In the genomic region with DNA sequence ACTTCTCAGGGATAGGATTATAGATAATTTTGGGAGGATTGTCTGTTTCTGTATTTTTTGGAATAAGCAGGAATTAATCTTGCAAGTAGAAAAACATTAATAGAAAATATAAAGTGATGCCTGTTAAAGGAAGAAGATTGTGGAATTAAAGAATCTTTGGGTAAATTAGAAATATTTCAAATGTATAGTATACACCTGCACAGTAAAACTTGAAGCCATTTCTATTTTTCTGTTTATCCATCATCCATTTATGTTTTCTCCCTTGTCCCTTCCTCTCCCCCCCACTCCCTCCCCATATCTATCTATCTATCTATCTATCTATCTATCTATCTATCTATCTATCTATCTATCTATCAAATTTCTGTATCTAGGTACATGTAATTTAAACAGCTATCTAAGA, we compare ENCODE assay signal across 8 cellular contexts.
"Had no signal": no experiment of that assay in that cellular context is flagged by ENCODE, and none has a peak within 500 bp of the region (broad histone marks: within the 10 kb centered on the region; RNA-seq: fewer than 3 reads in every experiment).

No MANE protein-coding gene starts in this region.

- FAIRE-seq: G401.6, GM12878, GM12891, GM12892, GM18507, GM19239 had no signal

- ATAC-seq: GM12878 had no signal

- DNase-seq: GDM1, GF-D8 had no signal

- H3K4me3 ChIP-seq: GM12878 had no signal
